In genomic region chr11:69048718-69049489, GRCh38 we compare ENCODE assay signal across 8 cellular contexts. TPM values are rescaled to one million over a fixed set of nuclear protein-coding genes. Genes with fewer than 3 reads are reported as not detected.
DNase-seq lines count a peak whose midpoint lies in the region; ATAC-seq and TF ChIP-seq lines count a peak whose summit lies in the region.

Gene TPCN2, plus strand, starts transcription at chr11:69048932. Its CDS starts 66 bp downstream, at chr11:69048998.

- peak within 1 kb of the TSS; percentile 75 for H3K4me2 ChIP-seq in KMS-11

- peak within 1 kb of the TSS; percentile 81 for H2AFZ ChIP-seq in KMS-11 (ENCODE audit: low read depth)

- intact Hi-C loops in Panc1 (cut with micrococcal nuclease; ENCODE audit: unreplicated experiment), result no loop called here
- intact Hi-C loops in esophagus muscularis mucosa (cut with DNase I), result loop anchor here (2.0 kb wide), 1 partner anchor 36 kb away; the partner anchor contains the start of gene MRGPRF

- DNase-seq in DMS53 treated with DMSO at 0.1 percent for 48 hours (lab: John Stamatoyannopoulos, UW; ENCODE audit: unreplicated experiment) (peak; percentile 73), Panc1 (ENCODE audit: low read depth, low spot score) (peak; percentile 89), esophagus muscularis mucosa (ENCODE audit: extremely low spot score) (peak; percentile 97)
- peak; percentile 88 for DNase-seq in activated T-cell treated with anti-CD3 and anti-CD28 coated beads, Interleukin-2, amount 50 U/mL, for 4 hours
- peak; percentile 76 for DNase-seq in stimulated activated CD8-positive, alpha-beta memory T cell treated with anti-CD3 and anti-CD28 coated beads, Interleukin-7, amount 100 ng/mL, for 24 hours (ENCODE audit: low read depth)

- H3K27me3 Mint-ChIP-seq in activated T-cell treated with anti-CD3 and anti-CD28 coated beads, Interleukin-2, amount 50 U/mL, for 4 hours (ENCODE audit: low read depth), result peaks cover 3% of the 10 kb centered on the region

- H3K4me1 Mint-ChIP-seq in activated T-cell treated with anti-CD3 and anti-CD28 coated beads, Interleukin-2, amount 50 U/mL, for 4 hours (ENCODE audit: low read depth), result peaks cover 22% of the 10 kb centered on the region

- no peaks in the 10 kb centered on the region for H3K27me3 ChIP-seq in KMS-11 (ENCODE audit: insufficient read depth, low read depth)
- H3K27me3 ChIP-seq in Panc1 (ENCODE audit: control insufficient read depth, insufficient read depth, low read length), result no peaks in the 10 kb centered on the region
- no peaks in the 10 kb centered on the region for H3K27me3 ChIP-seq in esophagus muscularis mucosa
- no peaks in the 10 kb centered on the region for H3K27me3 ChIP-seq in muscle layer of duodenum (ENCODE audit: low read depth, low read length)

- in situ Hi-C loops in Panc1 (cut with HindIII; ENCODE audit: low pct_unique_long_range_greater_than_20kb, low sequenced_read_pairs), result no loop called here

- CTCF ChIA-PET in Panc1 (lab: Charles Lee), result interaction anchor here (0.6 to 0.7 kb wide), 3 partner anchors 250 to 1331 kb away, joined by 3 to 4 read pairs (median 3); no protein-coding TSS in a partner anchor

- no peaks in the 10 kb centered on the region for H3K9me3 ChIP-seq in Panc1 (ENCODE audit: control insufficient read depth, insufficient read depth, low read depth, low read length)
- H3K9me3 ChIP-seq in esophagus muscularis mucosa, result no peaks in the 10 kb centered on the region
- no peaks in the 10 kb centered on the region for H3K9me3 ChIP-seq in muscle layer of duodenum (ENCODE audit: control insufficient read depth in 1 of 2, low read length in 2 of 2)

- TF ChIP-seq POLR2A in esophagus muscularis mucosa (IDR thresholded peaks at IDR 0.05; ENCODE audit: low read depth), result peak; percentile 79

- POLR2A ChIA-PET in Panc1 (lab: Charles Lee), result interaction anchor here (0.7 to 1.1 kb wide), 3 partner anchors 36 to 448 kb away, joined by 3 to 4 read pairs (median 3); no protein-coding TSS in a partner anchor

- H3K36me3 ChIP-seq in KMS-11 (ENCODE audit: insufficient read depth), result no peaks in the 10 kb centered on the region
- no peaks in the 10 kb centered on the region; the same call in 1 of the 2 replicates for H3K36me3 ChIP-seq in Panc1 (ENCODE audit: control insufficient read depth, insufficient read depth, low read length)
- peaks cover 0 to 5% (median under 1%) of the 10 kb centered on the region in 4 donors for H3K36me3 ChIP-seq in esophagus muscularis mucosa
- H3K36me3 ChIP-seq in muscle layer of duodenum (ENCODE audit: control insufficient read depth in 1 of 2, insufficient read depth in 2 of 2, low read length in 2 of 2), result peaks cover 0 to under 1% of the 10 kb centered on the region in 2 donors

- H3K4me3 ChIP-seq in KMS-11 (IDR thresholded peaks at IDR 0.05; ENCODE audit: insufficient read depth, low read depth, low read length) (no peak within 1 kb of the TSS), Panc1 (ENCODE audit: low read depth in 2 of 2, low read length in 2 of 2) (peak within 1 kb of the TSS; percentile 72 to 86), esophagus muscularis mucosa (peak within 1 kb of the TSS; percentile 82 to 99 (median 88)), muscle layer of duodenum (ENCODE audit: low read depth in 1 of 2, low read length in 2 of 2) (peak within 1 kb of the TSS; percentile 77 to 84)

- H3K4me3 Mint-ChIP-seq in activated T-cell treated with anti-CD3 and anti-CD28 coated beads, Interleukin-2, amount 50 U/mL, for 4 hours, result peak within 1 kb of the TSS; percentile 80

- H3K4me1 ChIP-seq in KMS-11 (ENCODE audit: low read depth, poor library complexity, severe bottlenecking) (peaks cover 60% of the 10 kb centered on the region), Panc1 (ENCODE audit: control insufficient read depth, insufficient read depth, low read length) (peaks cover 37% of the 10 kb centered on the region), esophagus muscularis mucosa (peaks cover 49 to 64% (median 61%) of the 10 kb centered on the region in 4 donors), muscle layer of duodenum (ENCODE audit: control insufficient read depth in 1 of 2, insufficient read depth in 2 of 2, low read length in 2 of 2) (peaks cover 12 to 41% of the 10 kb centered on the region in 2 donors)

- no peaks in the 10 kb centered on the region for H4K20me1 ChIP-seq in KMS-11 (ENCODE audit: insufficient read depth)

- H3K79me2 ChIP-seq in KMS-11 (ENCODE audit: insufficient read depth, low read depth), result peaks cover 8% of the 10 kb centered on the region; the same call in 1 of the 2 replicates

- no TSS peak for BruUV-seq in Panc1 (replicated peaks; lab: Mats Ljungman, UMichigan)

- H3K9me3 Mint-ChIP-seq in activated T-cell treated with anti-CD3 and anti-CD28 coated beads, Interleukin-2, amount 50 U/mL, for 4 hours, result no peaks in the 10 kb centered on the region

- WGBS in esophagus muscularis mucosa, result 2% methylated on average over 11 of the region's 76 CpGs

- no peaks in the 10 kb centered on the region for H3K36me3 Mint-ChIP-seq in activated T-cell treated with anti-CD3 and anti-CD28 coated beads, Interleukin-2, amount 50 U/mL, for 4 hours (ENCODE audit: insufficient read depth)

- TF ChIP-seq EP300 in esophagus muscularis mucosa (IDR thresholded peaks at IDR 0.05), result no peak

- no peak for TF ChIP-seq CTCF in KMS-11 (conservative IDR thresholded peaks at IDR 0.05; ENCODE audit: low read depth, low read length)
- TF ChIP-seq CTCF in Panc1 (IDR thresholded peaks at IDR 0.05), result no peak
- TF ChIP-seq CTCF in esophagus muscularis mucosa (IDR thresholded peaks at IDR 0.05), result no peak

- H3K9ac ChIP-seq in KMS-11, result peak within 1 kb of the TSS; percentile 91

- 0 out of 2 replicates have a peak within 1 kb of the TSS, but pooled peaks have one; percentile 42 for H3K27ac ChIP-seq in KMS-11
- H3K27ac ChIP-seq in Panc1 (ENCODE audit: low read length), result peak within 1 kb of the TSS; percentile 87
- peak within 1 kb of the TSS; percentile 98 to 100 (median 98) for H3K27ac ChIP-seq in esophagus muscularis mucosa (replicated peaks in 1 of 4)
- peak within 1 kb of the TSS; percentile 87 for H3K27ac ChIP-seq in muscle layer of duodenum (ENCODE audit: low read length)

- peak; percentile 74 for ATAC-seq in GM21723 (IDR thresholded peaks at IDR 0.05; ENCODE audit: unreplicated experiment)
- ATAC-seq in Panc1, result peak; percentile 95
- ATAC-seq in activated T-cell treated with anti-CD3 and anti-CD28 coated beads, Interleukin-2, amount 50 U/mL, for 4 hours, result peak; percentile 98 to 100

RNA-seq across cellular contexts. Expression of gene TPCN2, which starts in this region (rescaled TPM):
- total RNA-seq in Panc1 (2021; ENCODE audit: unreplicated experiment), result 20.6 TPM
- 18.9 TPM for polyA plus RNA-seq in Panc1 (2012; ENCODE audit: insufficient read length)
- 1 to 10 TPM; 5.8 to 8.4 (median 7.1) TPM for total RNA-seq in activated T-cell treated with anti-CD3 and anti-CD28 coated beads, Interleukin-2, amount 50 U/mL, for 4 hours
- total RNA-seq in esophagus muscularis mucosa, result 10 to 100 TPM; 18.7 to 34.5 (median 24.7) TPM

Comparison
In these comparisons a context has a peak if more than half of its experiments do, and no peak if none do; other contexts are left out.
1. H3K27ac ChIP-seq: peak in every context shown above with its lines; median percentile 98 in esophagus muscularis mucosa; 87 in Panc1; 87 in muscle layer of duodenum; 42 in KMS-11.